ENCODE assay signal across 25 cellular contexts in the genomic region with DNA sequence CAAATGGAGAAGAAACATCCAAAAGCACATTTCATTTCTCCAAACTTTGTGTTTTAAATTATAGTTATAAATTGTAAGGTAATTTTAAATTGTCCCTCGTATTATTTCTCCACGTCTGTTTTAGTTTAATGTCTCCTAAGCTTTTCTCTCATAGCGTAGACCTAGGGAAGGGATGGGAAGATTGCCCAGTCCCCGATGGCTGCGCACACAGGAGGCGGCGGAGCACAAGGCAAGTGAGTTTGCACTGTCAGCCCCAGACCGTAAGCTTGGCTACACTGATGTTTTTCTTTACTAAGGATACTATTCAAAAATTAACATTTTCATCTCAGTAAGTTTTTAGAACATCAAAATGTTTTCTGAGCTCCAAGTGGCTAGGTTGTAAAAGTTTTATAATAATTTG.
DNase-seq lines count a peak whose midpoint lies in the region; ATAC-seq, FAIRE-seq and TF ChIP-seq lines count a peak whose summit lies in the region.
"Had no signal": no experiment of that assay in that cellular context is flagged by ENCODE, and none has a peak within 500 bp of the region (broad histone marks: within the 10 kb centered on the region; RNA-seq: fewer than 3 reads in every experiment).

No MANE protein-coding gene starts in this region.

- peaks cover 16% of the 10 kb centered on the region for H3K9me3 Mint-ChIP-seq in Caco-2 (ENCODE audit: unreplicated experiment)

- WGBS in HepG2 (ENCODE audit: low lambda C conversion rate): 83% methylated on average over 8 of the region's 8 CpGs
- WGBS in right lobe of liver (ENCODE audit: insufficient coverage, low coverage, low lambda C conversion rate, missing lambda C conversion rate): 86% methylated on average over 8 of the region's 8 CpGs
- WGBS in esophagus muscularis mucosa: 93% methylated on average over 8 of the region's 8 CpGs
- 100% methylated on average over 5 of the region's 8 CpGs for WGBS in mesenchymal stem cell

- H3K36me3 ChIP-seq in HepG2 (replicated peaks in 1 of 2; ENCODE audit: control insufficient read depth in 1 of 2, insufficient read depth in 2 of 2, low read length in 2 of 2) (peaks cover 3 to 6% of the 10 kb centered on the region in 2 experiments; a peak in 2 of 5 replicates), right lobe of liver (no peaks in the 10 kb centered on the region), esophagus muscularis mucosa (peaks cover under 1 to 68% (median 36%) of the 10 kb centered on the region in 4 donors), mesenchymal stem cell (ENCODE audit: control insufficient read depth in 1 of 2, insufficient read depth in 2 of 2, low read depth in 1 of 2, low read length in 2 of 2) (peaks cover 27 to 82% of the 10 kb centered on the region in 2 experiments), Caco-2 (ENCODE audit: control insufficient read depth, insufficient read depth, low read length) (no peaks in the 10 kb centered on the region)
- H3K36me3 ChIP-seq: BLaER1 had no signal

- no peak for TF ChIP-seq EP300 in HepG2 (IDR thresholded peaks at IDR 0.05; ENCODE audit: low read depth in 2 of 2, low read length in 2 of 2)
- no peak for TF ChIP-seq EP300 in HepG2 (CRISPR knock-in tag; IDR thresholded peaks at IDR 0.05; ENCODE audit: borderline replicate concordance)
- no peak for TF ChIP-seq EP300 in esophagus muscularis mucosa (IDR thresholded peaks at IDR 0.05)

- no peak for DNase-seq in HepG2 (ENCODE audit: low spot score)
- DNase-seq in right lobe of liver: no peak
- DNase-seq in esophagus muscularis mucosa (ENCODE audit: extremely low spot score): peak; percentile 34
- DNase-seq in mesenchymal stem cell: no peak
- no peak for DNase-seq in NCI-H2107 (lab: John Stamatoyannopoulos, UW)
- DNase-seq in Caco-2: no peak
- DNase-seq: 8988T; CD4-positive, CD25-positive, alpha-beta regulatory T cell; H7; IMR-90; NCI-H1092; NCI-H1436 treated with DMSO at 0.1 percent for 48 hours; NCI-H1930; NCI-H446; NCI-H524 treated with DMSO at 0.1 percent for 48 hours; NCI-H774; NK-92 treated with Interleukin-12 subunit alpha and Interleukin-12 subunit beta, amount 100 ng/mL, for 24 hours; PC-3; SK-N-SH had no signal

- H2AFZ ChIP-seq in HepG2 (ENCODE audit: low read length) (no peak overlapping the region), mesenchymal stem cell (ENCODE audit: low read depth, low read length) (no peak overlapping the region)

- H4K20me1 ChIP-seq in HepG2 (ENCODE audit: insufficient read depth, low read length): no peaks in the 10 kb centered on the region
- H4K20me1 ChIP-seq: BLaER1 had no signal

- H2BK120ac ChIP-seq in mesenchymal stem cell (ENCODE audit: low read depth, low read length): no peak overlapping the region

- H3K27me3 ChIP-seq in HepG2 (ENCODE audit: control insufficient read depth in 1 of 2, insufficient read depth in 2 of 2, low read length in 2 of 2) (no peaks in the 10 kb centered on the region), right lobe of liver (no peaks in the 10 kb centered on the region), esophagus muscularis mucosa (no peaks in the 10 kb centered on the region), mesenchymal stem cell (ENCODE audit: control insufficient read depth in 1 of 2, insufficient read depth in 1 of 2, low read length in 2 of 2) (no peaks in the 10 kb centered on the region), Caco-2 (replicated peaks; ENCODE audit: control insufficient read depth, insufficient read depth, low read length) (no peaks in the 10 kb centered on the region; the same call in 1 of the 2 replicates)
- H3K27me3 ChIP-seq: BLaER1 had no signal

- in situ Hi-C loops in HepG2 (cut with HindIII; ENCODE audit: extremely low pct_ligation_motif_present, low pct_unique_long_range_greater_than_20kb): no loop called here

- H4K8ac ChIP-seq in mesenchymal stem cell (ENCODE audit: low read length): peak overlapping the region; percentile 70

- H3K4me3 ChIP-seq in HepG2 (replicated peaks in 1 of 3; ENCODE audit: insufficient read depth in 1 of 3, low read depth in 2 of 3, low read length in 3 of 3) (no peak overlapping the region), right lobe of liver (no peak overlapping the region), esophagus muscularis mucosa (no peak overlapping the region), mesenchymal stem cell (ENCODE audit: insufficient read depth in 1 of 2, low read depth in 1 of 2, low read length in 2 of 2) (no peak overlapping the region), Caco-2 (ENCODE audit: low read depth, low read length) (no peak overlapping the region)
- H3K4me3 ChIP-seq: BLaER1 had no signal

- intact Hi-C loops in HepG2 (cut with micrococcal nuclease; ENCODE audit: unreplicated experiment) (no loop called here), right lobe of liver (cut with DNase I) (no loop called here), esophagus muscularis mucosa (cut with DNase I) (no loop called here), Caco-2 (cut with micrococcal nuclease; ENCODE audit: unreplicated experiment) (no loop called here)

- H3K23ac ChIP-seq in mesenchymal stem cell (ENCODE audit: low read length in 2 of 2): no peak overlapping the region

- BruUV-seq in HepG2 (replicated peaks; lab: Mats Ljungman, UMichigan) (TSS peak; percentile 25), Caco-2 (replicated peaks; lab: Mats Ljungman, UMichigan) (no TSS peak)

- POLR2A ChIA-PET in HepG2 (lab: Yijun Ruan, JAX) (no interaction called here), Caco-2 (lab: Charles Lee) (no interaction called here)

- TF ChIP-seq RAD21 in HepG2 (CRISPR knock-in tag; IDR thresholded peaks at IDR 0.05): no peak

- CTCF ChIA-PET in HepG2 (lab: Yijun Ruan, JAX; ENCODE audit: low intra/inter-chr PET ratio, low total read pairs): no interaction called here
- CTCF ChIA-PET in Caco-2 (lab: Charles Lee): interaction anchor here (1.4 kb wide), 1 partner anchor 10 kb away, joined by 4 read pairs; no protein-coding TSS in a partner anchor

- no peak overlapping the region for H3K18ac ChIP-seq in mesenchymal stem cell (ENCODE audit: low read depth in 1 of 2, low read length in 2 of 2)

- H3K4me1 ChIP-seq in HepG2 (ENCODE audit: insufficient read depth, low read length) (no peaks in the 10 kb centered on the region), right lobe of liver (no peaks in the 10 kb centered on the region), esophagus muscularis mucosa (no peaks in the 10 kb centered on the region), mesenchymal stem cell (ENCODE audit: control insufficient read depth, insufficient read depth, low read depth, low read length) (no peaks in the 10 kb centered on the region), Caco-2 (no peaks in the 10 kb centered on the region)

- H3K9me3 ChIP-seq in HepG2 (ENCODE audit: low read length): no peaks in the 10 kb centered on the region
- H3K9me3 ChIP-seq in right lobe of liver: no peaks in the 10 kb centered on the region
- peaks cover 0 to 19% (median 13%) of the 10 kb centered on the region in 4 donors for H3K9me3 ChIP-seq in esophagus muscularis mucosa
- H3K9me3 ChIP-seq in mesenchymal stem cell (ENCODE audit: control insufficient read depth, low read length): peaks cover 11% of the 10 kb centered on the region
- H3K9me3 ChIP-seq in Caco-2: no peaks in the 10 kb centered on the region; the same call in 1 of the 2 replicates
- H3K9me3 ChIP-seq: SK-N-SH had no signal

- TF ChIP-seq CTCF in HepG2 (CRISPR knock-in tag; IDR thresholded peaks at IDR 0.05): no peak
- TF ChIP-seq CTCF in right lobe of liver (IDR thresholded peaks at IDR 0.05): no peak
- no peak for TF ChIP-seq CTCF in esophagus muscularis mucosa (IDR thresholded peaks at IDR 0.05)
- no peak for TF ChIP-seq CTCF in Caco-2 (IDR thresholded peaks at IDR 0.05; ENCODE audit: insufficient read depth in 1 of 2, low read depth in 1 of 2, low read length in 1 of 2, severe bottlenecking in 1 of 2, unreplicated experiment in 1 of 2)

- ATAC-seq in HepG2 (no peak), right lobe of liver (no peak), SK-N-SH treated with all-trans-retinoic acid at 6 μM for 48 hours (no peak), HG03097 (IDR thresholded peaks at IDR 0.05; ENCODE audit: low FRiP score, unreplicated experiment) (no peak)
- ATAC-seq: PC-3 had no signal

- no peak overlapping the region for H2AK5ac ChIP-seq in mesenchymal stem cell (ENCODE audit: low read length, severe bottlenecking)

- H3K14ac ChIP-seq in mesenchymal stem cell (ENCODE audit: low read length in 2 of 2): no peak overlapping the region

- no peak overlapping the region for H3K4me2 ChIP-seq in HepG2 (ENCODE audit: low read depth, low read length)
- no peak overlapping the region for H3K4me2 ChIP-seq in mesenchymal stem cell (ENCODE audit: low read length, poor library complexity, severe bottlenecking)
- H3K4me2 ChIP-seq: BLaER1, KMS-11, SK-N-SH had no signal

- H3K79me2 ChIP-seq in HepG2 (ENCODE audit: insufficient read depth, low read length): no peaks in the 10 kb centered on the region

- H3K4me3 Mint-ChIP-seq in Caco-2 (ENCODE audit: unreplicated experiment): no peak overlapping the region
- H3K4me3 Mint-ChIP-seq: CD4-positive, CD25-positive, alpha-beta regulatory T cell had no signal

- H3K9ac ChIP-seq in HepG2 (ENCODE audit: insufficient read depth, low read depth, low read length) (no peak overlapping the region), mesenchymal stem cell (ENCODE audit: low read length) (peak overlapping the region; percentile 42)
- H3K9ac ChIP-seq: BLaER1, KMS-11, SK-N-SH had no signal

- TF ChIP-seq POLR2A in HepG2 (IDR thresholded peaks at IDR 0.05; ENCODE audit: insufficient read depth in 1 of 2, low read depth in 2 of 2, low read length in 2 of 2) (no peak), right lobe of liver (IDR thresholded peaks at IDR 0.05) (no peak), esophagus muscularis mucosa (IDR thresholded peaks at IDR 0.05; ENCODE audit: low read depth) (no peak)

- H2BK12ac ChIP-seq in mesenchymal stem cell (ENCODE audit: low read length in 2 of 2): no peak overlapping the region

- peaks cover 16% of the 10 kb centered on the region for H3K27me3 Mint-ChIP-seq in Caco-2 (ENCODE audit: insufficient read depth, unreplicated experiment)

- H4K91ac ChIP-seq in mesenchymal stem cell (ENCODE audit: low read length): no peak overlapping the region

- FAIRE-seq in HepG2 (lab: Jason Lieb, UNC): no peak
- FAIRE-seq: D721Med, HTR-8/SVneo had no signal

- H2BK5ac ChIP-seq in mesenchymal stem cell (ENCODE audit: low read depth, low read length, poor library complexity, severe bottlenecking): no peak overlapping the region

- H3K27ac ChIP-seq in HepG2 (ENCODE audit: extremely low read length, insufficient read depth, low read length): no peak overlapping the region
- H3K27ac ChIP-seq in right lobe of liver: no peak overlapping the region
- no peak overlapping the region for H3K27ac ChIP-seq in esophagus muscularis mucosa (replicated peaks in 1 of 4)
- no peak overlapping the region for H3K27ac ChIP-seq in mesenchymal stem cell (ENCODE audit: low read length, poor library complexity, severe bottlenecking)
- H3K27ac ChIP-seq: BLaER1, KMS-11 had no signal

- H3K36me3 Mint-ChIP-seq in Caco-2 (ENCODE audit: insufficient read depth, unreplicated experiment): no peaks in the 10 kb centered on the region
- H3K36me3 Mint-ChIP-seq: CD4-positive, CD25-positive, alpha-beta regulatory T cell had no signal

- no peak overlapping the region for H2BK15ac ChIP-seq in mesenchymal stem cell (ENCODE audit: low read depth, poor library complexity, severe bottlenecking)

- peaks cover 1% of the 10 kb centered on the region for H3K79me1 ChIP-seq in mesenchymal stem cell (replicated peaks; ENCODE audit: low read length, poor library complexity, severe bottlenecking)

- H3K4ac ChIP-seq in mesenchymal stem cell (ENCODE audit: low read depth in 1 of 2, low read length in 2 of 2): no peak overlapping the region

- H3K4me1 Mint-ChIP-seq in Caco-2 (ENCODE audit: low read depth, unreplicated experiment): no peaks in the 10 kb centered on the region
- H3K4me1 Mint-ChIP-seq: CD4-positive, CD25-positive, alpha-beta regulatory T cell had no signal

- no peak overlapping the region for H3K27ac Mint-ChIP-seq in Caco-2 (ENCODE audit: unreplicated experiment)
- H3K27ac Mint-ChIP-seq: CD4-positive, CD25-positive, alpha-beta regulatory T cell had no signal
